1 cellular context compared by ENCODE assay signal in the genomic region with DNA sequence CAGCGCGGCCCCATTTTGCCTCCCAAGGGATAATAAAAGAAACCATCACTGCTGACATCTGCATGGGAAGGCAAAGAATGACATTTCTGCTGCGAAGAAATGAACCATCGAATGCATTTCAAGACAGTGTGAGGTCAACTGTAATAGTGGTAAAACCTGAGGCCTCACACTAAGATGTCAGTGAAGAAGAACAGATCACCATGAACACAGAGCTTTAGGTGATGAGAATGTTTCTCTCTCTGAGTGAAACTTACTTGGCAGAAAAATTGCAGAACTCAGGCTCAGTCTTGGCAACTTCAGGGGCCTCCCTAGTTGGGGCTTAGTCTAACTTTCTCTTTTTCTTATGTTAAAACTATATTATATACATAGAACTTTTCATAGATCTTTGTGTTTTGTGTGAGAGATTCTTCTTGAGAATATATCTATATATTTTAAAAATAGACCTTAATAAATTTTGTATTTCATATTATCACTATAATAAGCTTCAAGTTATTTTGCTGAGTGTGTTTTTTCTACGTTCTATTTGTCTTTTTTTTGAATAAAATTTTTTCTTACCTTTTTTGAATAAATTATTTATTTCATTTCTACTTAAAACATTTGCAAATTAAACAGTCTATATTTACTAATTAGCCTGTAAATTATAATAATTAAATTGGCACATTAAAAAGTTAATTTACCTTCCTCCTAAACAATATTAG.
A peak's percentile ranks its signal among the peaks of the same experiment; 100 is the strongest.
TF ChIP-seq lines count a peak whose summit lies in the region.

No MANE protein-coding gene starts in this region.

TF ChIP-seq in K562, 482 proteins besides CTCF, POLR2A, EP300 and RAD21:
- TF ChIP-seq, protein P1, sequence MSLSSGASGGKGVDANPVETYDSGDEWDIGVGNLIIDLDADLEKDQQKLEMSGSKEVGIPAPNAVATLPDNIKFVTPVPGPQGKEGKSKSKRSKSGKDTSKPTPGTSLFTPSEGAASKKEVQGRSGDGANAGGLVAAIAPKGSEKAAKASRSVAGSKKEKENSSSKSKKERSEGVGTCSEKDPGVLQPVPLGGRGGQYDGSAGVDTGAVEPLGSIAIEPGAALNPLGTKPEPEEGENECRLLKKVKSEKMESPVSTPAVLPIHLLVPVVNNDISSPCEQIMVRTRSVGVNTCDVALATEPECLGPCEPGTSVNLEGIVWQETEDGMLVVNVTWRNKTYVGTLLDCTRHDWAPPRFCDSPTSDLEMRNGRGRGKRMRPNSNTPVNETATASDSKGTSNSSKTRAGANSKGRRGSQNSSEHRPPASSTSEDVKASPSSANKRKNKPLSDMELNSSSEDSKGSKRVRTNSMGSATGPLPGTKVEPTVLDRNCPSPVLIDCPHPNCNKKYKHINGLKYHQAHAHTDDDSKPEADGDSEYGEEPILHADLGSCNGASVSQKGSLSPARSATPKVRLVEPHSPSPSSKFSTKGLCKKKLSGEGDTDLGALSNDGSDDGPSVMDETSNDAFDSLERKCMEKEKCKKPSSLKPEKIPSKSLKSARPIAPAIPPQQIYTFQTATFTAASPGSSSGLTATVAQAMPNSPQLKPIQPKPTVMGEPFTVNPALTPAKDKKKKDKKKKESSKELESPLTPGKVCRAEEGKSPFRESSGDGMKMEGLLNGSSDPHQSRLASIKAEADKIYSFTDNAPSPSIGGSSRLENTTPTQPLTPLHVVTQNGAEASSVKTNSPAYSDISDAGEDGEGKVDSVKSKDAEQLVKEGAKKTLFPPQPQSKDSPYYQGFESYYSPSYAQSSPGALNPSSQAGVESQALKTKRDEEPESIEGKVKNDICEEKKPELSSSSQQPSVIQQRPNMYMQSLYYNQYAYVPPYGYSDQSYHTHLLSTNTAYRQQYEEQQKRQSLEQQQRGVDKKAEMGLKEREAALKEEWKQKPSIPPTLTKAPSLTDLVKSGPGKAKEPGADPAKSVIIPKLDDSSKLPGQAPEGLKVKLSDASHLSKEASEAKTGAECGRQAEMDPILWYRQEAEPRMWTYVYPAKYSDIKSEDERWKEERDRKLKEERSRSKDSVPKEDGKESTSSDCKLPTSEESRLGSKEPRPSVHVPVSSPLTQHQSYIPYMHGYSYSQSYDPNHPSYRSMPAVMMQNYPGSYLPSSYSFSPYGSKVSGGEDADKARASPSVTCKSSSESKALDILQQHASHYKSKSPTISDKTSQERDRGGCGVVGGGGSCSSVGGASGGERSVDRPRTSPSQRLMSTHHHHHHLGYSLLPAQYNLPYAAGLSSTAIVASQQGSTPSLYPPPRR (CRISPR knock-in tag; IDR thresholded peaks at IDR 0.05; ENCODE audit: borderline replicate concordance) = no peak
- TF ChIP-seq MAFG (tag; conservative IDR thresholded peaks at IDR 0.05) = peak; percentile 61; the same call in 1 of the 2 replicates
- TF ChIP-seq KAT8 (IDR thresholded peaks at IDR 0.05; ENCODE audit: low read depth) = no peak
- TF ChIP-seq POLR2AphosphoS2 (IDR thresholded peaks at IDR 0.05; ENCODE audit: low read length) = no peak
- 0 out of 2 replicates have a peak, but pooled peaks have one; percentile 0 for TF ChIP-seq NR4A1 (CRISPR knock-in tag; IDR thresholded peaks at IDR 0.05)
- TF ChIP-seq NR4A1 (tag; IDR thresholded peaks at IDR 0.05) = no peak
- TF ChIP-seq ZNF316 (IDR thresholded peaks at IDR 0.05) = peak; percentile 97
- no peak for TF ChIP-seq DDX20 (tag; IDR thresholded peaks at IDR 0.05; ENCODE audit: low read depth)
- peak; percentile 87 for TF ChIP-seq C11orf30 (IDR thresholded peaks at IDR 0.05; ENCODE audit: low read depth)
- TF ChIP-seq MAFK (IDR thresholded peaks at IDR 0.05; ENCODE audit: low read length) = peak; percentile 36; the same call in 1 of the 2 replicates
- no peak for TF ChIP-seq ETS2 (tag; IDR thresholded peaks at IDR 0.05; ENCODE audit: borderline replicate concordance, poor library complexity, severe bottlenecking)
- TF ChIP-seq MAFF (IDR thresholded peaks at IDR 0.05; ENCODE audit: low read length) = peak; percentile 41; the same call in 1 of the 2 replicates
- TF ChIP-seq HMGN3 (IDR thresholded peaks at IDR 0.05; ENCODE audit: borderline replicate concordance, extremely low read depth, insufficient read length, low read depth, low read length) = no peak
TF ChIP-seq in K562: peak in this region for 6.
